23 cellular contexts compared by ENCODE assay signal in genomic region chr6:127471379-127472255, GRCh38. TPM values are rescaled to one million over a fixed set of nuclear protein-coding genes. Genes with fewer than 3 reads are reported as not detected.
DNase-seq lines count a peak whose midpoint lies in the region; ATAC-seq, FAIRE-seq and TF ChIP-seq lines count a peak whose summit lies in the region.
"Had no signal": no experiment of that assay in that cellular context is flagged by ENCODE, and none has a peak within 500 bp of the region (broad histone marks: within the 10 kb centered on the region; RNA-seq: fewer than 3 reads in every experiment).

No MANE protein-coding gene starts in this region.

- ATAC-seq in GM19395 (IDR thresholded peaks at IDR 0.05; ENCODE audit: unreplicated experiment), result peak; percentile 64
- ATAC-seq: activated CD4-positive, alpha-beta T cell treated with anti-CD3 and anti-CD28 coated beads for 36 hours; sciatic nerve had no signal

- no peak overlapping the region for H2BK5ac ChIP-seq in mesendoderm (ENCODE audit: low read length)

- no peak overlapping the region for H3K27ac Mint-ChIP-seq in immature natural killer cell
- H3K27ac Mint-ChIP-seq: activated CD4-positive, alpha-beta T cell treated with anti-CD3 and anti-CD28 coated beads for 36 hours; CD8-positive, alpha-beta memory T cell had no signal

- H3K27me3 ChIP-seq in mesendoderm (ENCODE audit: insufficient read depth, low read length, poor library complexity) (no peaks in the 10 kb centered on the region), BE2C (no peaks in the 10 kb centered on the region), small intestine (ENCODE audit: control insufficient read depth in 2 of 2, insufficient read depth in 2 of 2, low read length in 2 of 2) (no peaks in the 10 kb centered on the region)
- H3K27me3 ChIP-seq: SJCRH30, vagina had no signal

- no CpG with 5 or more reads among the region's 5 CpGs for WGBS in mesendoderm (ENCODE audit: extremely low coverage, insufficient coverage, low lambda C conversion rate)
- WGBS in small intestine, 3 donors, result 54 to 58% (median 55%) methylated on average over 5 of the region's 5 CpGs

- no peaks in the 10 kb centered on the region for H3K79me2 ChIP-seq in mesendoderm (ENCODE audit: control insufficient read depth, insufficient read depth, low read length)

- no peaks in the 10 kb centered on the region for H3K9me3 Mint-ChIP-seq in immature natural killer cell

- no peak overlapping the region for H3K4ac ChIP-seq in mesendoderm (ENCODE audit: low read depth, low read length)

- H3K4me2 ChIP-seq in mesendoderm (ENCODE audit: low read length), result no peak overlapping the region

- H3K4me1 ChIP-seq in mesendoderm (ENCODE audit: control insufficient read depth, low read depth, low read length) (no peaks in the 10 kb centered on the region), BE2C (no peaks in the 10 kb centered on the region; the same call in 1 of the 2 replicates), small intestine (ENCODE audit: control insufficient read depth in 2 of 2, insufficient read depth in 1 of 2, low read depth in 1 of 2, low read length in 1 of 2) (peaks cover 0 to 2% of the 10 kb centered on the region in 2 donors)
- H3K4me1 ChIP-seq: SJCRH30, vagina had no signal

- no peak overlapping the region for H4K5ac ChIP-seq in mesendoderm (ENCODE audit: low read length)

- H3K4me3 Mint-ChIP-seq in immature natural killer cell, result no peak overlapping the region
- H3K4me3 Mint-ChIP-seq: activated CD4-positive, alpha-beta T cell treated with anti-CD3 and anti-CD28 coated beads for 36 hours; CD8-positive, alpha-beta memory T cell had no signal

- H3K9ac ChIP-seq in mesendoderm (ENCODE audit: low read length), result no peak overlapping the region

- no peak overlapping the region for H3K23ac ChIP-seq in mesendoderm (ENCODE audit: low read length)

- H3K36me3 ChIP-seq in mesendoderm (ENCODE audit: control insufficient read depth, insufficient read depth, low read length) (no peaks in the 10 kb centered on the region), BE2C (peaks cover 87% of the 10 kb centered on the region), small intestine (ENCODE audit: control insufficient read depth in 2 of 2, insufficient read depth in 2 of 2, low read length in 2 of 2) (no peaks in the 10 kb centered on the region)
- H3K36me3 ChIP-seq: SJCRH30 had no signal

- no peak overlapping the region for H2BK15ac ChIP-seq in mesendoderm (replicated peaks; ENCODE audit: low read depth)

- H2BK120ac ChIP-seq in mesendoderm (ENCODE audit: low read depth, low read length), result no peak overlapping the region

- H3K9me3 ChIP-seq in BE2C, result no peaks in the 10 kb centered on the region
- no peaks in the 10 kb centered on the region for H3K9me3 ChIP-seq in small intestine (ENCODE audit: control insufficient read depth, low read depth)
- H3K9me3 ChIP-seq: SJCRH30, vagina had no signal

- TF ChIP-seq CTCF in AG10803 (conservative IDR thresholded peaks at IDR 0.05; ENCODE audit: low read length) (no peak), BE2C (IDR thresholded peaks at IDR 0.05; ENCODE audit: low read depth, low read length) (no peak)

- H3K27ac ChIP-seq in mesendoderm (ENCODE audit: low read depth, low read length), result no peak overlapping the region
- no peak overlapping the region for H3K27ac ChIP-seq in small intestine (ENCODE audit: low read depth in 1 of 2, low read length in 1 of 2)
- H3K27ac ChIP-seq: SJCRH30, vagina had no signal

- no peaks in the 10 kb centered on the region for H3K79me1 ChIP-seq in mesendoderm (ENCODE audit: low read length)

- no peaks in the 10 kb centered on the region for H3K36me3 Mint-ChIP-seq in immature natural killer cell

- H3K18ac ChIP-seq in mesendoderm (ENCODE audit: low read length), result no peak overlapping the region

- H3K4me1 Mint-ChIP-seq in immature natural killer cell, result no peaks in the 10 kb centered on the region
- H3K4me1 Mint-ChIP-seq: activated CD4-positive, alpha-beta T cell treated with anti-CD3 and anti-CD28 coated beads for 36 hours; CD8-positive, alpha-beta memory T cell had no signal

- H3K27me3 Mint-ChIP-seq in immature natural killer cell (ENCODE audit: low read depth in 3 of 3), result peaks cover 0 to 3% (median 3%) of the 10 kb centered on the region in 3 donors
- H3K27me3 Mint-ChIP-seq: CD8-positive, alpha-beta memory T cell had no signal

- H4K8ac ChIP-seq in mesendoderm (ENCODE audit: low read depth, low read length), result no peak overlapping the region

- no peak for FAIRE-seq in small intestine (lab: Jason Lieb, UNC)

- H3K4me3 ChIP-seq in AG10803 (ENCODE audit: low read length), result no peak overlapping the region
- no peak overlapping the region for H3K4me3 ChIP-seq in mesendoderm (ENCODE audit: low read length)
- H3K4me3 ChIP-seq in BE2C (ENCODE audit: low read depth, low read length), result no peak overlapping the region
- H3K4me3 ChIP-seq in small intestine (ENCODE audit: low read depth in 1 of 2, low read length in 2 of 2), result no peak overlapping the region
- H3K4me3 ChIP-seq: SJCRH30, vagina had no signal

- H2AK5ac ChIP-seq in mesendoderm (ENCODE audit: low read length), result no peak overlapping the region

- DNase-seq in AG10803 (ENCODE audit: low read depth) (peak; percentile 18), M059J (ENCODE audit: low read depth) (peak; percentile 64), dedifferentiated amniotic fluid mesenchymal stem cell (ENCODE audit: extremely low spot score) (peak; percentile 26), immature natural killer cell (no peak), mesendoderm (no peak), BE2C (no peak), small intestine (no peak)
- DNase-seq: activated CD4-positive, alpha-beta T cell treated with anti-CD3 and anti-CD28 coated beads for 36 hours; activated CD8-positive, alpha-beta memory T cell treated with anti-CD3 and anti-CD28 coated beads, Interleukin-2, amount 50 U/mL, for 4 hours; activated gamma-delta T cell; anterior cingulate cortex; CD8-positive, alpha-beta memory T cell; DMS79 treated with DMSO at 0.1 percent for 48 hours; hypothalamus; NCI-H187 treated with DMSO at 0.1 percent for 48 hours; NCI-H446 treated with DMSO at 0.1 percent for 48 hours; occipital lobe; SJCRH30; stimulated activated CD4-positive, alpha-beta T cell treated with anti-CD3 and anti-CD28 coated beads, Interleukin-4, amount 100 ng/mL, for 1 hour; substantia nigra had no signal

- no peak overlapping the region for H3K56ac ChIP-seq in mesendoderm (ENCODE audit: low read length)

RNA-seq across cellular contexts. Expression of gene KIAA0408, which starts 12.4 kb away (rescaled TPM):
- 2.2 and 3.0 TPM in 2 replicates for total RNA-seq in M059J (2014; rRNA removed; shearing (Covaris generic))
- not detected for polyA plus RNA-seq in immature natural killer cell
- 4.3 TPM for polyA plus RNA-seq in mesendoderm (2013, experiment 1 of 2)
- 5.0 TPM for polyA plus RNA-seq in mesendoderm (2013, experiment 2 of 2)
- polyA plus RNA-seq in BE2C (2012; ENCODE audit: insufficient read depth, insufficient read length, low read depth), result 33.3 TPM
- polyA plus RNA-seq in small intestine, result 1 to 10 TPM in 2 of 3 donors, not detected in 1; 1.1 to 2.0 TPM

Comparison
In these comparisons a context has a peak if more than half of its experiments do, and no peak if none do; other contexts are left out.
1. DNase-seq: peak in AG10803 (single experiment), M059J (single experiment) and dedifferentiated amniotic fluid mesenchymal stem cell (single experiment); none in immature natural killer cell (0 of 3), mesendoderm (single experiment), BE2C (single experiment) and small intestine (single experiment).